1 cellular context compared by ENCODE assay signal in genomic region chr2:197515277-197515797, GRCh38.
TF ChIP-seq lines count a peak whose summit lies in the region.

No MANE protein-coding gene starts in this region.

TF ChIP-seq in GM12878, 131 proteins besides CTCF, POLR2A, EP300 and RAD21:
- TF ChIP-seq PKNOX1 (IDR thresholded peaks at IDR 0.05) (peak; percentile 29; the same call in 1 of the 2 replicates), ASH2L (IDR thresholded peaks at IDR 0.05; ENCODE audit: borderline replicate concordance, low read depth) (0 out of 2 replicates have a peak, but pooled peaks have one; percentile 75), RELB (IDR thresholded peaks at IDR 0.05; ENCODE audit: low read depth) (0 out of 2 replicates have a peak, but pooled peaks have one; percentile 49), ZNF622 (IDR thresholded peaks at IDR 0.05) (no peak), FOS (IDR thresholded peaks at IDR 0.05; ENCODE audit: borderline replicate concordance, extremely low read depth, insufficient read length) (no peak), CREB1 (IDR thresholded peaks at IDR 0.05; ENCODE audit: low read depth) (0 out of 2 replicates have a peak, but pooled peaks have one; percentile 6), CBFB (IDR thresholded peaks at IDR 0.05; ENCODE audit: low read depth) (0 out of 2 replicates have a peak, but pooled peaks have one; percentile 29), POLR2AphosphoS5 (IDR thresholded peaks at IDR 0.05; ENCODE audit: low read length) (peak; percentile 96; the same call in 1 of the 2 replicates), ATF7 (IDR thresholded peaks at IDR 0.05; ENCODE audit: low read depth) (no peak), MTA2 (IDR thresholded peaks at IDR 0.05; ENCODE audit: low read depth) (peak; percentile 37; the same call in 1 of the 2 replicates), FOXM1 (IDR thresholded peaks at IDR 0.05; ENCODE audit: low read depth, low read length) (0 out of 2 replicates have a peak, but pooled peaks have one; percentile 78), MLLT1 (IDR thresholded peaks at IDR 0.05) (0 out of 2 replicates have a peak, but pooled peaks have one; percentile 48)
